9 cellular contexts compared by ENCODE assay signal in genomic region chr1:167820684-167821355, GRCh38.
DNase-seq lines count a peak whose midpoint lies in the region; ATAC-seq and TF ChIP-seq lines count a peak whose summit lies in the region.
"Had no signal": no experiment of that assay in that cellular context is flagged by ENCODE, and none has a peak within 500 bp of the region (broad histone marks: within the 10 kb centered on the region; RNA-seq: fewer than 3 reads in every experiment).

No MANE protein-coding gene starts in this region.

- H3K4me1 Mint-ChIP-seq in HFFc6 (ENCODE audit: low read depth): peaks cover 60% of the 10 kb centered on the region
- H3K4me1 Mint-ChIP-seq in stimulated activated effector memory CD8-positive, alpha-beta T cell treated with anti-CD3 and anti-CD28 coated beads, Interleukin-12 subunit alpha, Interleukin-12 subunit beta, amount 100 ng/mL, for 72 hours: peaks cover 21% of the 10 kb centered on the region
- peaks cover 6 to 8% of the 10 kb centered on the region in 2 donors for H3K4me1 Mint-ChIP-seq in natural killer cell treated with Interleukin-12 subunit alpha and Interleukin-12 subunit beta and Interleukin-15 and Interleukin-18, amount 100 ng/mL, for 72 hours (ENCODE audit: low read depth in 2 of 2)

- H3K4me3 ChIP-seq in adrenal gland (no peak overlapping the region), hepatocyte (no peak overlapping the region)
- H3K4me3 ChIP-seq: cardiac muscle cell had no signal

- 90 to 95% (median 92%) methylated on average over 12 of the region's 12 CpGs for WGBS in adrenal gland, 4 donors
- 87% methylated on average over 12 of the region's 12 CpGs for WGBS in hepatocyte (ENCODE audit: low lambda C conversion rate, missing lambda C conversion rate)

- DNase-seq in HFFc6 (no peak), adrenal gland (no peak), hepatocyte (ENCODE audit: low spot score) (no peak), NCI-H2029 (lab: John Stamatoyannopoulos, UW) (no peak)
- no peak for DNase-seq in stimulated activated effector memory CD8-positive, alpha-beta T cell treated with anti-CD3 and anti-CD28 coated beads, Interleukin-12 subunit alpha, Interleukin-12 subunit beta, amount 100 ng/mL, for 72 hours (ENCODE audit: low spot score in 2 of 2)
- no peak for DNase-seq in stimulated activated naive CD4-positive, alpha-beta T cell treated with Interleukin-2 at 50 U/mL for 16 hours (lab: John Stamatoyannopoulos, UW)
- no peak for DNase-seq in natural killer cell treated with Interleukin-12 subunit alpha and Interleukin-12 subunit beta and Interleukin-15 and Interleukin-18, amount 100 ng/mL, for 72 hours (ENCODE audit: low spot score)
- DNase-seq in activated CD4-positive, alpha-beta T cell treated with anti-CD3 and anti-CD28 coated beads for 1 hour: no peak

- H3K36me3 Mint-ChIP-seq in HFFc6 (ENCODE audit: low read depth): peaks cover 20% of the 10 kb centered on the region
- H3K36me3 Mint-ChIP-seq in stimulated activated effector memory CD8-positive, alpha-beta T cell treated with anti-CD3 and anti-CD28 coated beads, Interleukin-12 subunit alpha, Interleukin-12 subunit beta, amount 100 ng/mL, for 72 hours: no peaks in the 10 kb centered on the region
- peaks cover 6% of the 10 kb centered on the region for H3K36me3 Mint-ChIP-seq in natural killer cell treated with Interleukin-12 subunit alpha and Interleukin-12 subunit beta and Interleukin-15 and Interleukin-18, amount 100 ng/mL, for 72 hours

- peak overlapping the region; percentile 98 for H3K27ac Mint-ChIP-seq in HFFc6
- no peak overlapping the region for H3K27ac Mint-ChIP-seq in stimulated activated effector memory CD8-positive, alpha-beta T cell treated with anti-CD3 and anti-CD28 coated beads, Interleukin-12 subunit alpha, Interleukin-12 subunit beta, amount 100 ng/mL, for 72 hours
- no peak overlapping the region for H3K27ac Mint-ChIP-seq in natural killer cell treated with Interleukin-12 subunit alpha and Interleukin-12 subunit beta and Interleukin-15 and Interleukin-18, amount 100 ng/mL, for 72 hours

- H3K27me3 ChIP-seq in adrenal gland (no peaks in the 10 kb centered on the region), hepatocyte (no peaks in the 10 kb centered on the region)
- H3K27me3 ChIP-seq: cardiac muscle cell had no signal

- peaks cover 3% of the 10 kb centered on the region; the same call in 1 of the 2 replicates for H3K9me3 Mint-ChIP-seq in HFFc6
- H3K9me3 Mint-ChIP-seq in stimulated activated effector memory CD8-positive, alpha-beta T cell treated with anti-CD3 and anti-CD28 coated beads, Interleukin-12 subunit alpha, Interleukin-12 subunit beta, amount 100 ng/mL, for 72 hours: peaks cover 2% of the 10 kb centered on the region
- peaks cover 4% of the 10 kb centered on the region for H3K9me3 Mint-ChIP-seq in natural killer cell treated with Interleukin-12 subunit alpha and Interleukin-12 subunit beta and Interleukin-15 and Interleukin-18, amount 100 ng/mL, for 72 hours

- H3K27ac ChIP-seq in adrenal gland (peak overlapping the region in 3 of 5 donors; percentile 76 to 89 (median 88)), hepatocyte (no peak overlapping the region)
- H3K27ac ChIP-seq: cardiac muscle cell had no signal

- peak overlapping the region; percentile 73 for H3K4me3 Mint-ChIP-seq in HFFc6
- peak overlapping the region; percentile 66 for H3K4me3 Mint-ChIP-seq in stimulated activated effector memory CD8-positive, alpha-beta T cell treated with anti-CD3 and anti-CD28 coated beads, Interleukin-12 subunit alpha, Interleukin-12 subunit beta, amount 100 ng/mL, for 72 hours
- H3K4me3 Mint-ChIP-seq in natural killer cell treated with Interleukin-12 subunit alpha and Interleukin-12 subunit beta and Interleukin-15 and Interleukin-18, amount 100 ng/mL, for 72 hours: no peak overlapping the region

- peak overlapping the region; percentile 72 for H3K4me2 ChIP-seq in hepatocyte

- H3K27me3 Mint-ChIP-seq in HFFc6 (ENCODE audit: insufficient read depth): no peaks in the 10 kb centered on the region; the same call in 1 of the 2 replicates
- H3K27me3 Mint-ChIP-seq in natural killer cell treated with Interleukin-12 subunit alpha and Interleukin-12 subunit beta and Interleukin-15 and Interleukin-18, amount 100 ng/mL, for 72 hours: peaks cover 12 to 16% of the 10 kb centered on the region in 2 donors

- H2AFZ ChIP-seq in hepatocyte: no peak overlapping the region

- no peak for ATAC-seq in stimulated activated effector memory CD8-positive, alpha-beta T cell treated with anti-CD3 and anti-CD28 coated beads, Interleukin-12 subunit alpha, Interleukin-12 subunit beta, amount 100 ng/mL, for 72 hours
- no peak for ATAC-seq in natural killer cell treated with Interleukin-12 subunit alpha and Interleukin-12 subunit beta and Interleukin-15 and Interleukin-18, amount 100 ng/mL, for 72 hours

- no peak for TF ChIP-seq POLR2A in adrenal gland (IDR thresholded peaks at IDR 0.05)

- H3K36me3 ChIP-seq in adrenal gland (replicated peaks in 1 of 2): no peaks in the 10 kb centered on the region
- H3K36me3 ChIP-seq in hepatocyte (replicated peaks; ENCODE audit: insufficient read depth, low read depth): no peaks in the 10 kb centered on the region
- H3K36me3 ChIP-seq: cardiac muscle cell had no signal

- H3K9me3 ChIP-seq in adrenal gland (replicated peaks in 1 of 3): no peaks in the 10 kb centered on the region
- no peaks in the 10 kb centered on the region for H3K9me3 ChIP-seq in hepatocyte (ENCODE audit: low read depth)

- no peaks in the 10 kb centered on the region for H3K9me2 ChIP-seq in hepatocyte (replicated peaks; ENCODE audit: insufficient read depth)

- no peaks in the 10 kb centered on the region for H4K20me1 ChIP-seq in hepatocyte (ENCODE audit: insufficient read depth, poor library complexity, severe bottlenecking)

- H3K4me1 ChIP-seq in adrenal gland (replicated peaks in 1 of 2): no peaks in the 10 kb centered on the region
- peaks cover 4% of the 10 kb centered on the region for H3K4me1 ChIP-seq in hepatocyte (ENCODE audit: insufficient read depth)

- TF ChIP-seq CTCF in HFFc6 (IDR thresholded peaks at IDR 0.05) (no peak), adrenal gland (IDR thresholded peaks at IDR 0.05) (no peak), hepatocyte (IDR thresholded peaks at IDR 0.05; ENCODE audit: poor library complexity) (no peak)

- no peaks in the 10 kb centered on the region for H3K79me2 ChIP-seq in hepatocyte

- intact Hi-C loops in adrenal gland (cut with DNase I): no loop called here
